Comparison of ENCODE assay signal across 8 cellular contexts in the genomic region with DNA sequence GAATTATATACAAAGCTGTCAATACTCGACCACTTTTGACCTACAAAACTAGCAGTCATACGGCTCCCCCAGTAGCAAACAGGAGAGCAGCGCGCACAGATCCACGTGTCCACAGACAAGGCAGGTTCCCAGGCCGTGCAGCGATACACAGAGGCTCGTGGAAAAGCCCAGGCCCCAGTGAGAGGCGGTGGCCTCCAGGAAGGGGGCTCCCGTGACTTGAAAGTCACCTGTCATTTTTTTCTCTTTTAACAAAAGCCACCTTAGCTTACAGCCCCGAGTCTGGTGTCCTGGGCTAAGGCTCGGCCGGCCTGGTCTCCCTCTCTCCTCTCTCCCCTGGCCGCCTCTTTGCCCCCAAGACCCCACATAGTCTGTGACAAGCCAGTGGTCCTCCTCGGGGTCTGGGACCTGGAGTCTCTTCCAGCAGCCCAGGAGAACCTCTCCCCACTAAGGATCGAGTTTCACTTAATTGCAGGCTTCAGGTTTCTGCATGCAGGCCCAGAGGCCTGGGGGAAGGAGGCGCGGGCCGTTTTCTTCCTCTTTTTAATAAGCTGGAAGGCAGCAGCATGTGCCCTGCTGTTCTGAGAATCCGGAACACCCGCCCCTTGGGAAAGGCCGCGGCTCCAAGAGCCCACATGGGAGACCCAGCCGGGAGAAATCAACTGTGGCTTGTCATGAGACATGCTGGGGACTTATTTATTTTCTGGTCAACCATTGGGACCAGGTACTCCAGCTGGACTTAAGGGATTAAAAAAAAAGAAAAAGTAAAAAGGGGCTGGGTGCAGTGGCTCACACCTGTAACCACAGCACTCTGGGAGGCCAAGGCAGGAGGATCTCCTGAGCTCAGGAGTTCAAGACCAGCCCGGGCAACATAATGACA. TPM values are rescaled to one million over a fixed set of nuclear protein-coding genes. Genes with fewer than 3 reads are reported as not detected.
DNase-seq lines count a peak whose midpoint lies in the region; ATAC-seq and TF ChIP-seq lines count a peak whose summit lies in the region.

No MANE protein-coding gene starts in this region.

- no peaks in the 10 kb centered on the region for H3K36me3 ChIP-seq in BLaER1

- H3K27me3 Mint-ChIP-seq in activated T-cell treated with anti-CD3 and anti-CD28 coated beads, Interleukin-2, amount 50 U/mL, for 4 hours (ENCODE audit: low read depth) = no peaks in the 10 kb centered on the region
- H3K27me3 Mint-ChIP-seq in activated CD8-positive, alpha-beta memory T cell treated with anti-CD3 and anti-CD28 coated beads, Interleukin-2, amount 10 ng/mL, durations not matched to agents 7 days and 5 days = peaks cover 2% of the 10 kb centered on the region

- no peak overlapping the region for H3K4me3 Mint-ChIP-seq in activated T-cell treated with anti-CD3 and anti-CD28 coated beads, Interleukin-2, amount 50 U/mL, for 4 hours
- H3K4me3 Mint-ChIP-seq in activated CD8-positive, alpha-beta memory T cell treated with anti-CD3 and anti-CD28 coated beads, Interleukin-2, amount 10 ng/mL, durations not matched to agents 7 days and 5 days = no peak overlapping the region

- H3K27ac Mint-ChIP-seq in activated CD8-positive, alpha-beta memory T cell treated with anti-CD3 and anti-CD28 coated beads, Interleukin-2, amount 10 ng/mL, durations not matched to agents 7 days and 5 days = no peak overlapping the region

- CTCF ChIA-PET in activated CD8-positive, alpha-beta memory T cell treated with anti-CD3 and anti-CD28 coated beads, Interleukin-2, amount 10 ng/mL, durations not matched to agents 7 days and 5 days (lab: Charles Lee) = interaction anchor here (1.2 to 1.5 kb wide), 2 partner anchors 16 to 203 kb away, joined by 3 to 7 read pairs; a partner anchor contains a TSS

- no peaks in the 10 kb centered on the region for H3K9me3 ChIP-seq in BLaER1

- H3K4me3 ChIP-seq in BLaER1 = peak overlapping the region; percentile 28
- no peak overlapping the region for H3K4me3 ChIP-seq in fibroblast of villous mesenchyme (ENCODE audit: low read depth, low read length)

- ATAC-seq in activated T-cell treated with anti-CD3 and anti-CD28 coated beads, Interleukin-2, amount 50 U/mL, for 4 hours = no peak
- no peak for ATAC-seq in GM21576 (IDR thresholded peaks at IDR 0.05; ENCODE audit: unreplicated experiment)
- ATAC-seq in activated CD8-positive, alpha-beta memory T cell treated with anti-CD3 and anti-CD28 coated beads, Interleukin-2, amount 10 ng/mL, durations not matched to agents 7 days and 5 days = no peak

- peak overlapping the region; percentile 63 for H3K9ac ChIP-seq in BLaER1

- H3K27ac ChIP-seq in BLaER1 = peak overlapping the region; percentile 73

- peak overlapping the region; percentile 94 for H3K4me2 ChIP-seq in BLaER1

- in situ Hi-C loops in KBM-7 (cut with MboI; ENCODE audit: low pct_unique_long_range_greater_than_20kb, low sequenced_read_pairs) = no loop called here

- DNase-seq in KBM-7 (peak; percentile 89), RPMI7951 (ENCODE audit: low read depth) (peak; percentile 38), fibroblast of villous mesenchyme (ENCODE audit: low read depth) (peak; percentile 61), pons (ENCODE audit: low spot score) (peak; percentile 59)
- no peak for DNase-seq in activated T-cell treated with anti-CD3 and anti-CD28 coated beads, Interleukin-2, amount 50 U/mL, for 4 hours
- no peak for DNase-seq in activated CD8-positive, alpha-beta memory T cell treated with anti-CD3 and anti-CD28 coated beads, Interleukin-2, amount 10 ng/mL, durations not matched to agents 7 days and 5 days

- H3K27me3 ChIP-seq in BLaER1 = no peaks in the 10 kb centered on the region

- peaks cover 98% of the 10 kb centered on the region for H3K4me1 ChIP-seq in BLaER1

- no peaks in the 10 kb centered on the region for H3K36me3 Mint-ChIP-seq in activated T-cell treated with anti-CD3 and anti-CD28 coated beads, Interleukin-2, amount 50 U/mL, for 4 hours (ENCODE audit: insufficient read depth)
- H3K36me3 Mint-ChIP-seq in activated CD8-positive, alpha-beta memory T cell treated with anti-CD3 and anti-CD28 coated beads, Interleukin-2, amount 10 ng/mL, durations not matched to agents 7 days and 5 days = peaks cover 5% of the 10 kb centered on the region

- TF ChIP-seq CTCF in fibroblast of villous mesenchyme (IDR thresholded peaks at IDR 0.05; ENCODE audit: insufficient read depth, low read depth, low read length) = no peak

- H3K9me3 Mint-ChIP-seq in activated T-cell treated with anti-CD3 and anti-CD28 coated beads, Interleukin-2, amount 50 U/mL, for 4 hours = no peaks in the 10 kb centered on the region
- no peaks in the 10 kb centered on the region for H3K9me3 Mint-ChIP-seq in activated CD8-positive, alpha-beta memory T cell treated with anti-CD3 and anti-CD28 coated beads, Interleukin-2, amount 10 ng/mL, durations not matched to agents 7 days and 5 days (ENCODE audit: low read depth)

- H3K4me1 Mint-ChIP-seq in activated T-cell treated with anti-CD3 and anti-CD28 coated beads, Interleukin-2, amount 50 U/mL, for 4 hours (ENCODE audit: low read depth) = peaks cover 76% of the 10 kb centered on the region
- H3K4me1 Mint-ChIP-seq in activated CD8-positive, alpha-beta memory T cell treated with anti-CD3 and anti-CD28 coated beads, Interleukin-2, amount 10 ng/mL, durations not matched to agents 7 days and 5 days = peaks cover 28% of the 10 kb centered on the region

- H4K20me1 ChIP-seq in BLaER1 = peaks cover 100% of the 10 kb centered on the region

RNA-seq across cellular contexts. Expression of a gene that starts 15.9 kb away (rescaled TPM):
- total RNA-seq in RPMI7951 (2014; rRNA removed; shearing (Covaris generic)) = 8.7 and 12.2 TPM in 2 replicates
- total RNA-seq in fibroblast of villous mesenchyme = 77.3 and 86.8 TPM in 2 replicates
- 100 to 1,000 TPM; 127 to 160 (median 135) TPM for total RNA-seq in activated T-cell treated with anti-CD3 and anti-CD28 coated beads, Interleukin-2, amount 50 U/mL, for 4 hours
- 10 to 100 TPM; 84.6 to 99.4 TPM for total RNA-seq in activated CD8-positive, alpha-beta memory T cell treated with anti-CD3 and anti-CD28 coated beads, Interleukin-2, amount 10 ng/mL, durations not matched to agents 7 days and 5 days

Comparison
In these comparisons a context has a peak if more than half of its experiments do, and no peak if none do; other contexts are left out.
1. DNase-seq: peak in KBM-7 (single experiment), RPMI7951 (single experiment), fibroblast of villous mesenchyme (single experiment) and pons (single experiment); none in activated T-cell treated with anti-CD3 and anti-CD28 coated beads, Interleukin-2, amount 50 U/mL, for 4 hours (single experiment) and activated CD8-positive, alpha-beta memory T cell treated with anti-CD3 and anti-CD28 coated beads, Interleukin-2, amount 10 ng/mL, durations not matched to agents 7 days and 5 days (single experiment).